ENCODE assay signal across 30 cellular contexts in genomic region chr1:1179339-1179982, GRCh38. TPM values are rescaled to one million over a fixed set of nuclear protein-coding genes. Genes with fewer than 3 reads are reported as not detected.
DNase-seq lines count a peak whose midpoint lies in the region; ATAC-seq, FAIRE-seq and TF ChIP-seq lines count a peak whose summit lies in the region.
"Had no signal": no experiment of that assay in that cellular context is flagged by ENCODE, and none has a peak within 500 bp of the region (broad histone marks: within the 10 kb centered on the region; RNA-seq: fewer than 3 reads in every experiment).

No MANE protein-coding gene starts in this region.

- H3K4me3 ChIP-seq in right atrium auricular region, result no peak overlapping the region
- peak overlapping the region; percentile 34 for H3K4me3 ChIP-seq in SJCRH30
- H3K4me3 ChIP-seq in HepG2 (replicated peaks in 1 of 3; ENCODE audit: insufficient read depth in 1 of 3, low read depth in 2 of 3, low read length in 3 of 3), result no peak overlapping the region; a peak in 1 of 6 replicates
- H3K4me3 ChIP-seq in aorta (ENCODE audit: low read length in 2 of 2), result no peak overlapping the region
- H3K4me3 ChIP-seq: body of pancreas, hepatocyte, left lung, PC-9, sigmoid colon had no signal

- no peak overlapping the region for H2AFZ ChIP-seq in HepG2 (ENCODE audit: low read length)
- H2AFZ ChIP-seq: hepatocyte, PC-9 had no signal

- WGBS in HepG2 (ENCODE audit: low lambda C conversion rate), result 13% methylated on average over 4 of the region's 25 CpGs
- 76 to 77% methylated on average over 25 of the region's 25 CpGs for WGBS in aorta, 2 donors

- CTCF ChIA-PET in HepG2 (lab: Yijun Ruan, JAX; ENCODE audit: low intra/inter-chr PET ratio, low total read pairs), result no interaction called here

- TF ChIP-seq EP300 in HepG2 (IDR thresholded peaks at IDR 0.05; ENCODE audit: low read depth in 2 of 2, low read length in 2 of 2) (no peak), HepG2 (CRISPR knock-in tag; IDR thresholded peaks at IDR 0.05; ENCODE audit: borderline replicate concordance) (no peak)

- DNase-seq in cardiac septum (ENCODE audit: low spot score), result peak; percentile 56
- DNase-seq in right atrium auricular region (ENCODE audit: low spot score), result no peak
- DNase-seq in SJCRH30, result peak in 1 of 2 experiments; percentile 23
- no peak for DNase-seq in HepG2 (ENCODE audit: low spot score)
- DNase-seq in aorta, result peak; percentile 44 to 70
- DNase-seq in foreskin keratinocyte, result no peak
- no peak for DNase-seq in HuH-7 (ENCODE audit: low spot score)
- DNase-seq: activated CD4-positive, alpha-beta T cell treated with anti-CD3 and anti-CD28 coated beads for 1 hour; activated CD8-positive, alpha-beta T cell treated with anti-CD3 and anti-CD28 coated beads, Interleukin-2, amount 10 ng/mL, durations not matched to agents 7 days and 5 days; activated gamma-delta T cell; activated T-cell treated with anti-CD3 and anti-CD28 coated beads for 4 hours; AML-193; COR-L47; DMS79; immature natural killer cell; midbrain; NCI-H1048; NCI-H187 treated with DMSO at 0.1 percent for 48 hours; NCI-H524 treated with DMSO at 0.1 percent for 48 hours; NK-92 treated with Interleukin-12 subunit alpha and Interleukin-12 subunit beta, amount 100 ng/mL, for 24 hours; PC-9; sigmoid colon had no signal

- TF ChIP-seq RAD21 in HepG2 (CRISPR knock-in tag; IDR thresholded peaks at IDR 0.05), result no peak

- in situ Hi-C loops in HepG2 (cut with HindIII; ENCODE audit: extremely low pct_ligation_motif_present, low pct_unique_long_range_greater_than_20kb), result no loop called here

- H3K9me3 ChIP-seq in right atrium auricular region, result no peaks in the 10 kb centered on the region
- H3K9me3 ChIP-seq in SJCRH30 (replicated peaks), result no peaks in the 10 kb centered on the region
- no peaks in the 10 kb centered on the region for H3K9me3 ChIP-seq in HepG2 (ENCODE audit: low read length)
- no peaks in the 10 kb centered on the region for H3K9me3 ChIP-seq in aorta (ENCODE audit: control insufficient read depth, low read length)
- H3K9me3 ChIP-seq: body of pancreas, left lung, sigmoid colon had no signal

- H3K27me3 ChIP-seq in right atrium auricular region (peaks cover 0 to 7% of the 10 kb centered on the region in 2 donors), SJCRH30 (peaks cover 44% of the 10 kb centered on the region), HepG2 (ENCODE audit: control insufficient read depth in 1 of 2, insufficient read depth in 2 of 2, low read length in 2 of 2) (peaks cover 26 to 91% of the 10 kb centered on the region in 2 experiments), aorta (ENCODE audit: control insufficient read depth in 1 of 2, insufficient read depth in 2 of 2, low read length in 1 of 2) (peaks cover 0 to 1% of the 10 kb centered on the region in 2 donors), foreskin keratinocyte (no peaks in the 10 kb centered on the region)
- H3K27me3 ChIP-seq: body of pancreas, hepatocyte had no signal

- no peak for TF ChIP-seq CTCF in right atrium auricular region (IDR thresholded peaks at IDR 0.05)
- TF ChIP-seq CTCF in HepG2 (CRISPR knock-in tag; IDR thresholded peaks at IDR 0.05), result 0 out of 2 replicates have a peak, but pooled peaks have one; percentile 15
- no peak for TF ChIP-seq CTCF in foreskin keratinocyte (conservative IDR thresholded peaks at IDR 0.05)

- BruUV-seq in HepG2 (replicated peaks; lab: Mats Ljungman, UMichigan), result no TSS peak

- H3K4me1 ChIP-seq in right atrium auricular region (no peaks in the 10 kb centered on the region), SJCRH30 (peaks cover 31% of the 10 kb centered on the region), HepG2 (ENCODE audit: insufficient read depth, low read length) (peaks cover 10% of the 10 kb centered on the region), aorta (ENCODE audit: control insufficient read depth in 1 of 2, insufficient read depth in 2 of 2, low read length in 2 of 2) (no peaks in the 10 kb centered on the region), foreskin keratinocyte (no peaks in the 10 kb centered on the region)
- H3K4me1 ChIP-seq: body of pancreas, left lung, sigmoid colon had no signal

- no peak overlapping the region for H3K9ac ChIP-seq in HepG2 (ENCODE audit: insufficient read depth, low read depth, low read length)

- POLR2A ChIA-PET in HepG2 (lab: Yijun Ruan, JAX), result interaction anchor here (1.4 kb wide), 1 partner anchor 14 kb away, joined by 6 read pairs; no protein-coding TSS in a partner anchor

- peak; percentile 6; the same call in 1 of the 3 replicates for ATAC-seq in HepG2
- no peak for ATAC-seq in aorta (ENCODE audit: low FRiP score)
- ATAC-seq in foreskin keratinocyte, result no peak
- ATAC-seq in HG03108 (IDR thresholded peaks at IDR 0.05; ENCODE audit: unreplicated experiment), result no peak
- ATAC-seq: activated CD8-positive, alpha-beta T cell treated with anti-CD3 and anti-CD28 coated beads, Interleukin-2, amount 10 ng/mL, durations not matched to agents 7 days and 5 days; body of pancreas; left lung had no signal

- FAIRE-seq in HepG2 (lab: Jason Lieb, UNC), result no peak
- FAIRE-seq: A204.1 had no signal

- H3K79me2 ChIP-seq in HepG2 (ENCODE audit: insufficient read depth, low read length), result no peaks in the 10 kb centered on the region
- H3K79me2 ChIP-seq: hepatocyte had no signal

- no peaks in the 10 kb centered on the region for H3K36me3 ChIP-seq in right atrium auricular region
- no peaks in the 10 kb centered on the region for H3K36me3 ChIP-seq in SJCRH30
- no peaks in the 10 kb centered on the region for H3K36me3 ChIP-seq in HepG2 (replicated peaks in 1 of 2; ENCODE audit: control insufficient read depth in 1 of 2, insufficient read depth in 2 of 2, low read length in 2 of 2)
- H3K36me3 ChIP-seq in aorta (ENCODE audit: control insufficient read depth in 1 of 2, insufficient read depth in 2 of 2, low read length in 1 of 2), result no peaks in the 10 kb centered on the region
- H3K36me3 ChIP-seq: left lung, sigmoid colon had no signal

- intact Hi-C loops in cardiac septum (cut with DNase I) (no loop called here), HepG2 (cut with micrococcal nuclease; ENCODE audit: unreplicated experiment) (loop anchor here (10.0 kb wide), 1 partner anchor 55 kb away; the partner anchor contains the start of genes B3GALT6 and SDF4), aorta (cut with DNase I) (no loop called here)

- H3K27ac ChIP-seq in right atrium auricular region (no peak overlapping the region), SJCRH30 (no peak overlapping the region), HepG2 (ENCODE audit: extremely low read length, insufficient read depth, low read length) (no peak overlapping the region), aorta (ENCODE audit: low read depth in 1 of 2, low read length in 2 of 2) (no peak overlapping the region), foreskin keratinocyte (no peak overlapping the region)
- H3K27ac ChIP-seq: body of pancreas, hepatocyte, left lung, PC-9, sigmoid colon had no signal

- H4K20me1 ChIP-seq in HepG2 (ENCODE audit: insufficient read depth, low read length), result no peaks in the 10 kb centered on the region

- no peak overlapping the region for H3K4me2 ChIP-seq in HepG2 (ENCODE audit: low read depth, low read length)
- H3K4me2 ChIP-seq: hepatocyte, PC-9 had no signal

- no peak for TF ChIP-seq POLR2A in HepG2 (IDR thresholded peaks at IDR 0.05; ENCODE audit: insufficient read depth in 1 of 2, low read depth in 2 of 2, low read length in 2 of 2)

RNA-seq across cellular contexts. Expression of gene TTLL10, which starts 5.8 kb away (rescaled TPM):
- total RNA-seq in cardiac septum, result 0.22 TPM
- not detected for total RNA-seq in right atrium auricular region
- 0.42 and 0.73 TPM in 2 replicates for total RNA-seq in SJCRH30 (2014; rRNA removed; shearing (Covaris generic))
- not detected in 2 replicates for total RNA-seq in HepG2 (2016; rRNA removed; fragmentation: Illumina TruSeq; extraction: Trizol)
- total RNA-seq in HepG2 (2016; cell fraction: cytosol; rRNA removed; fragmentation: Illumina TruSeq; extraction: Trizol; ENCODE audit: low read depth), result not detected in 2 replicates
- not detected in 2 replicates for total RNA-seq in HepG2 (2016; cell fraction: insoluble cytoplasmic fraction; rRNA removed; fragmentation: Illumina TruSeq; extraction: Trizol)
- total RNA-seq in HepG2 (2016; cell fraction: membrane; rRNA removed; fragmentation: Illumina TruSeq; extraction: Trizol), result not detected in 2 replicates
- total RNA-seq in HepG2 (2016; cell fraction: nucleus; rRNA removed; fragmentation: Illumina TruSeq; extraction: Trizol), result not detected in 2 replicates
- polyA plus RNA-seq in HepG2 (2011; rRNA removed), result not detected in 2 replicates
- polyA plus RNA-seq in HepG2 (2011; cell fraction: cytosol; rRNA removed), result 0.06 and 0.08 TPM in 2 replicates
- polyA plus RNA-seq in HepG2 (2011; cell fraction: nucleus; rRNA removed), result 0.24 and 0.48 TPM in 2 replicates
- polyA plus RNA-seq in HepG2 (2012), result 0.07 TPM in 1 of 2 replicates, not detected in the other
- polyA plus RNA-seq in HepG2 (2016; cell fraction: cytosol; fragmentation: Illumina TruSeq; extraction: Trizol; ENCODE audit: low read depth), result not detected in 2 replicates
- not detected in 2 replicates for polyA plus RNA-seq in HepG2 (2016; cell fraction: insoluble cytoplasmic fraction; fragmentation: Illumina TruSeq; extraction: Trizol; ENCODE audit: low read depth)
- polyA plus RNA-seq in HepG2 (2016; cell fraction: membrane; fragmentation: Illumina TruSeq; extraction: Trizol; ENCODE audit: low read depth), result not detected in 2 replicates
- polyA plus RNA-seq in HepG2 (2016; cell fraction: nucleus; fragmentation: Illumina TruSeq; extraction: Trizol; ENCODE audit: insufficient read depth, low read depth), result not detected in 2 replicates
- polyA minus RNA-seq in HepG2 (2011; rRNA and poly(A)+ RNA removed; ENCODE audit: low replicate concordance), result 0.18 TPM in 1 of 2 replicates, not detected in the other
- polyA minus RNA-seq in HepG2 (2011; cell fraction: cytosol; rRNA and poly(A)+ RNA removed), result not detected in 2 replicates
- not detected in 2 replicates for polyA minus RNA-seq in HepG2 (2011; cell fraction: nucleus; rRNA and poly(A)+ RNA removed)
- total RNA-seq in aorta, result under 1 TPM in 1 of 2 donors, not detected in 1; 0.15 TPM
- not detected for polyA plus RNA-seq in aorta
- total RNA-seq in foreskin keratinocyte, result not detected in 2 replicates
- 0.02 TPM in 1 of 2 replicates, not detected in the other for polyA plus RNA-seq in foreskin keratinocyte
- total RNA-seq: chondrocyte, epithelial cell of proximal tubule, fibroblast of villous mesenchyme, hepatocyte, sigmoid colon had no signal

RNA-seq across cellular contexts. Expression of gene TNFRSF18, which starts 26.9 kb away (rescaled TPM):
- total RNA-seq in cardiac septum, result 0.19 TPM
- under 1 TPM in 1 of 2 donors, not detected in 1; 0.55 TPM for total RNA-seq in right atrium auricular region
- 0.33 and 0.93 TPM in 2 replicates for total RNA-seq in SJCRH30 (2014; rRNA removed; shearing (Covaris generic))
- total RNA-seq in HepG2 (2016; rRNA removed; fragmentation: Illumina TruSeq; extraction: Trizol), result not detected in 2 replicates
- not detected in 2 replicates for total RNA-seq in HepG2 (2016; cell fraction: cytosol; rRNA removed; fragmentation: Illumina TruSeq; extraction: Trizol; ENCODE audit: low read depth)
- not detected in 2 replicates for total RNA-seq in HepG2 (2016; cell fraction: insoluble cytoplasmic fraction; rRNA removed; fragmentation: Illumina TruSeq; extraction: Trizol)
- total RNA-seq in HepG2 (2016; cell fraction: membrane; rRNA removed; fragmentation: Illumina TruSeq; extraction: Trizol), result not detected in 2 replicates
- not detected in 2 replicates for total RNA-seq in HepG2 (2016; cell fraction: nucleus; rRNA removed; fragmentation: Illumina TruSeq; extraction: Trizol)
- not detected in 2 replicates for polyA plus RNA-seq in HepG2 (2011; rRNA removed)
- not detected in 2 replicates for polyA plus RNA-seq in HepG2 (2011; cell fraction: cytosol; rRNA removed)
- 0.19 TPM in 1 of 2 replicates, not detected in the other for polyA plus RNA-seq in HepG2 (2011; cell fraction: nucleus; rRNA removed)
- polyA plus RNA-seq in HepG2 (2012), result not detected in 2 replicates
- polyA plus RNA-seq in HepG2 (2016; cell fraction: cytosol; fragmentation: Illumina TruSeq; extraction: Trizol; ENCODE audit: low read depth), result not detected in 2 replicates
- polyA plus RNA-seq in HepG2 (2016; cell fraction: insoluble cytoplasmic fraction; fragmentation: Illumina TruSeq; extraction: Trizol; ENCODE audit: low read depth), result not detected in 2 replicates
- not detected in 2 replicates for polyA plus RNA-seq in HepG2 (2016; cell fraction: membrane; fragmentation: Illumina TruSeq; extraction: Trizol; ENCODE audit: low read depth)
- polyA plus RNA-seq in HepG2 (2016; cell fraction: nucleus; fragmentation: Illumina TruSeq; extraction: Trizol; ENCODE audit: insufficient read depth, low read depth), result not detected in 2 replicates
- polyA minus RNA-seq in HepG2 (2011; rRNA and poly(A)+ RNA removed; ENCODE audit: low replicate concordance), result not detected in 2 replicates
- polyA minus RNA-seq in HepG2 (2011; cell fraction: cytosol; rRNA and poly(A)+ RNA removed), result not detected in 2 replicates
- polyA minus RNA-seq in HepG2 (2011; cell fraction: nucleus; rRNA and poly(A)+ RNA removed), result not detected in 2 replicates
- 1 to 10 TPM; 1.0 to 1.1 TPM for total RNA-seq in aorta
- 1 to 10 TPM in 1 of 2 donors, not detected in 1; 1.3 TPM for polyA plus RNA-seq in aorta
- total RNA-seq in foreskin keratinocyte, result 0.65 and 0.85 TPM in 2 replicates
- polyA plus RNA-seq in foreskin keratinocyte, result 0.82 and 1.3 TPM in 2 replicates
- total RNA-seq: body of pancreas, chondrocyte, fibroblast of villous mesenchyme, hepatocyte had no signal

RNA-seq across cellular contexts. Expression of gene TNFRSF4, which starts 34.5 kb away (rescaled TPM):
- 4.3 TPM for total RNA-seq in cardiac septum
- total RNA-seq in right atrium auricular region, result under 1 TPM; 0.59 to 0.79 TPM
- total RNA-seq in SJCRH30 (2014; rRNA removed; shearing (Covaris generic)), result 2.8 and 4.7 TPM in 2 replicates
- not detected in 2 replicates for total RNA-seq in HepG2 (2016; rRNA removed; fragmentation: Illumina TruSeq; extraction: Trizol)
- total RNA-seq in HepG2 (2016; cell fraction: cytosol; rRNA removed; fragmentation: Illumina TruSeq; extraction: Trizol; ENCODE audit: low read depth), result not detected in 2 replicates
- total RNA-seq in HepG2 (2016; cell fraction: insoluble cytoplasmic fraction; rRNA removed; fragmentation: Illumina TruSeq; extraction: Trizol), result not detected in 2 replicates
- not detected in 2 replicates for total RNA-seq in HepG2 (2016; cell fraction: membrane; rRNA removed; fragmentation: Illumina TruSeq; extraction: Trizol)
- total RNA-seq in HepG2 (2016; cell fraction: nucleus; rRNA removed; fragmentation: Illumina TruSeq; extraction: Trizol), result not detected in 2 replicates
- 0.21 TPM in 1 of 2 replicates, not detected in the other for polyA plus RNA-seq in HepG2 (2011; rRNA removed)
- polyA plus RNA-seq in HepG2 (2011; cell fraction: cytosol; rRNA removed), result 0.03 TPM in 1 of 2 replicates, not detected in the other
- polyA plus RNA-seq in HepG2 (2011; cell fraction: nucleus; rRNA removed), result 0.18 and 0.28 TPM in 2 replicates
- polyA plus RNA-seq in HepG2 (2012), result not detected in 2 replicates
- not detected in 2 replicates for polyA plus RNA-seq in HepG2 (2016; cell fraction: cytosol; fragmentation: Illumina TruSeq; extraction: Trizol; ENCODE audit: low read depth)
- not detected in 2 replicates for polyA plus RNA-seq in HepG2 (2016; cell fraction: insoluble cytoplasmic fraction; fragmentation: Illumina TruSeq; extraction: Trizol; ENCODE audit: low read depth)
- polyA plus RNA-seq in HepG2 (2016; cell fraction: membrane; fragmentation: Illumina TruSeq; extraction: Trizol; ENCODE audit: low read depth), result not detected in 2 replicates
- not detected in 2 replicates for polyA plus RNA-seq in HepG2 (2016; cell fraction: nucleus; fragmentation: Illumina TruSeq; extraction: Trizol; ENCODE audit: insufficient read depth, low read depth)
- not detected in 2 replicates for polyA minus RNA-seq in HepG2 (2011; rRNA and poly(A)+ RNA removed; ENCODE audit: low replicate concordance)
- not detected in 2 replicates for polyA minus RNA-seq in HepG2 (2011; cell fraction: cytosol; rRNA and poly(A)+ RNA removed)
- polyA minus RNA-seq in HepG2 (2011; cell fraction: nucleus; rRNA and poly(A)+ RNA removed), result not detected in 2 replicates
- total RNA-seq in aorta, result 1 to 10 TPM; 1.6 to 3.5 TPM
- 1 to 10 TPM in 1 of 2 donors, not detected in 1; 1.0 TPM for polyA plus RNA-seq in aorta
- not detected in 2 replicates for total RNA-seq in foreskin keratinocyte
- polyA plus RNA-seq in foreskin keratinocyte, result not detected in 2 replicates
- total RNA-seq: chondrocyte, hepatocyte had no signal
- polyA plus RNA-seq: hepatocyte had no signal

RNA-seq across cellular contexts. Expression of gene SDF4, which starts 52.3 kb away (rescaled TPM):
- total RNA-seq in cardiac septum, result 139 TPM
- total RNA-seq in right atrium auricular region, result 100 to 1,000 TPM; 120 to 128 TPM
- total RNA-seq in SJCRH30 (2014; rRNA removed; shearing (Covaris generic)), result 86.7 and 87.1 TPM in 2 replicates
- 45.3 and 107 TPM in 2 replicates for total RNA-seq in HepG2 (2016; rRNA removed; fragmentation: Illumina TruSeq; extraction: Trizol)
- total RNA-seq in HepG2 (2016; cell fraction: cytosol; rRNA removed; fragmentation: Illumina TruSeq; extraction: Trizol; ENCODE audit: low read depth), result 39.1 and 57.0 TPM in 2 replicates
- total RNA-seq in HepG2 (2016; cell fraction: insoluble cytoplasmic fraction; rRNA removed; fragmentation: Illumina TruSeq; extraction: Trizol), result 40.3 and 115 TPM in 2 replicates
- total RNA-seq in HepG2 (2016; cell fraction: membrane; rRNA removed; fragmentation: Illumina TruSeq; extraction: Trizol), result 58.4 and 92.5 TPM in 2 replicates
- total RNA-seq in HepG2 (2016; cell fraction: nucleus; rRNA removed; fragmentation: Illumina TruSeq; extraction: Trizol), result 75.1 and 80.9 TPM in 2 replicates
- 80.8 and 99.6 TPM in 2 replicates for polyA plus RNA-seq in HepG2 (2011; rRNA removed)
- polyA plus RNA-seq in HepG2 (2011; cell fraction: cytosol; rRNA removed), result 96.4 and 116 TPM in 2 replicates
- 152 and 158 TPM in 2 replicates for polyA plus RNA-seq in HepG2 (2011; cell fraction: nucleus; rRNA removed)
- polyA plus RNA-seq in HepG2 (2012), result 87.3 and 109 TPM in 2 replicates
- 40.0 and 62.7 TPM in 2 replicates for polyA plus RNA-seq in HepG2 (2016; cell fraction: cytosol; fragmentation: Illumina TruSeq; extraction: Trizol; ENCODE audit: low read depth)
- 61.8 and 64.5 TPM in 2 replicates for polyA plus RNA-seq in HepG2 (2016; cell fraction: insoluble cytoplasmic fraction; fragmentation: Illumina TruSeq; extraction: Trizol; ENCODE audit: low read depth)
- 59.1 and 86.8 TPM in 2 replicates for polyA plus RNA-seq in HepG2 (2016; cell fraction: membrane; fragmentation: Illumina TruSeq; extraction: Trizol; ENCODE audit: low read depth)
- polyA plus RNA-seq in HepG2 (2016; cell fraction: nucleus; fragmentation: Illumina TruSeq; extraction: Trizol; ENCODE audit: insufficient read depth, low read depth), result 181 and 198 TPM in 2 replicates
- polyA minus RNA-seq in HepG2 (2011; rRNA and poly(A)+ RNA removed; ENCODE audit: low replicate concordance), result 30.8 and 94.7 TPM in 2 replicates
- polyA minus RNA-seq in HepG2 (2011; cell fraction: cytosol; rRNA and poly(A)+ RNA removed), result 43.9 and 48.3 TPM in 2 replicates
- 48.9 and 53.8 TPM in 2 replicates for polyA minus RNA-seq in HepG2 (2011; cell fraction: nucleus; rRNA and poly(A)+ RNA removed)
- 100 to 1,000 TPM; 138 to 140 TPM for total RNA-seq in aorta
- 100 to 1,000 TPM in 1 of 2 donors, 10 to 100 TPM in 1; 73.3 to 158 TPM for polyA plus RNA-seq in aorta
- 81.9 and 92.3 TPM in 2 replicates for total RNA-seq in foreskin keratinocyte
- 106 and 112 TPM in 2 replicates for polyA plus RNA-seq in foreskin keratinocyte

RNA-seq across cellular contexts. Expression of gene B3GALT6, which starts 52.6 kb away (rescaled TPM):
- total RNA-seq in cardiac septum, result 11.1 TPM
- total RNA-seq in right atrium auricular region, result 10 to 100 TPM; 16.1 to 19.7 TPM
- 32.4 and 33.4 TPM in 2 replicates for total RNA-seq in SJCRH30 (2014; rRNA removed; shearing (Covaris generic))
- 9.2 and 14.2 TPM in 2 replicates for total RNA-seq in HepG2 (2016; rRNA removed; fragmentation: Illumina TruSeq; extraction: Trizol)
- 6.4 and 7.6 TPM in 2 replicates for total RNA-seq in HepG2 (2016; cell fraction: cytosol; rRNA removed; fragmentation: Illumina TruSeq; extraction: Trizol; ENCODE audit: low read depth)
- total RNA-seq in HepG2 (2016; cell fraction: insoluble cytoplasmic fraction; rRNA removed; fragmentation: Illumina TruSeq; extraction: Trizol), result 8.3 and 13.0 TPM in 2 replicates
- 13.3 and 15.5 TPM in 2 replicates for total RNA-seq in HepG2 (2016; cell fraction: membrane; rRNA removed; fragmentation: Illumina TruSeq; extraction: Trizol)
- total RNA-seq in HepG2 (2016; cell fraction: nucleus; rRNA removed; fragmentation: Illumina TruSeq; extraction: Trizol), result 9.0 and 10.2 TPM in 2 replicates
- 3.9 and 5.8 TPM in 2 replicates for polyA plus RNA-seq in HepG2 (2011; rRNA removed)
- polyA plus RNA-seq in HepG2 (2011; cell fraction: cytosol; rRNA removed), result 6.9 and 8.0 TPM in 2 replicates
- polyA plus RNA-seq in HepG2 (2011; cell fraction: nucleus; rRNA removed), result 5.4 and 5.5 TPM in 2 replicates
- polyA plus RNA-seq in HepG2 (2012), result 8.3 and 10.4 TPM in 2 replicates
- polyA plus RNA-seq in HepG2 (2016; cell fraction: cytosol; fragmentation: Illumina TruSeq; extraction: Trizol; ENCODE audit: low read depth), result 7.6 and 8.3 TPM in 2 replicates
- 9.7 and 10.2 TPM in 2 replicates for polyA plus RNA-seq in HepG2 (2016; cell fraction: insoluble cytoplasmic fraction; fragmentation: Illumina TruSeq; extraction: Trizol; ENCODE audit: low read depth)
- 12.7 and 13.5 TPM in 2 replicates for polyA plus RNA-seq in HepG2 (2016; cell fraction: membrane; fragmentation: Illumina TruSeq; extraction: Trizol; ENCODE audit: low read depth)
- 13.7 and 17.1 TPM in 2 replicates for polyA plus RNA-seq in HepG2 (2016; cell fraction: nucleus; fragmentation: Illumina TruSeq; extraction: Trizol; ENCODE audit: insufficient read depth, low read depth)
- polyA minus RNA-seq in HepG2 (2011; rRNA and poly(A)+ RNA removed; ENCODE audit: low replicate concordance), result 7.2 and 12.5 TPM in 2 replicates
- polyA minus RNA-seq in HepG2 (2011; cell fraction: cytosol; rRNA and poly(A)+ RNA removed), result 3.8 and 5.0 TPM in 2 replicates
- 7.8 and 8.1 TPM in 2 replicates for polyA minus RNA-seq in HepG2 (2011; cell fraction: nucleus; rRNA and poly(A)+ RNA removed)
- 10 to 100 TPM; 11.3 to 12.8 TPM for total RNA-seq in aorta
- 1 to 10 TPM; 2.5 to 9.3 TPM for polyA plus RNA-seq in aorta
- 12.2 and 12.7 TPM in 2 replicates for total RNA-seq in foreskin keratinocyte
- 13.1 and 13.6 TPM in 2 replicates for polyA plus RNA-seq in foreskin keratinocyte

Comparison
In these comparisons a context has a peak if more than half of its experiments do, and no peak if none do; other contexts are left out.
1. DNase-seq: peak in cardiac septum (single experiment) and aorta (2 of 2); none in right atrium auricular region (single experiment), HepG2 (single experiment), foreskin keratinocyte (0 of 2) and HuH-7 (single experiment).